Comparison of ENCODE assay signal across 26 cellular contexts in genomic region chr1:99469641-99470040, GRCh38.
DNase-seq lines count a peak whose midpoint lies in the region; ATAC-seq, FAIRE-seq and TF ChIP-seq lines count a peak whose summit lies in the region.
"Had no signal": no experiment of that assay in that cellular context is flagged by ENCODE, and none has a peak within 500 bp of the region (broad histone marks: within the 10 kb centered on the region; RNA-seq: fewer than 3 reads in every experiment).

No MANE protein-coding gene starts in this region.

- no peak overlapping the region for H4K5ac ChIP-seq in H9 (ENCODE audit: insufficient read length, low read depth, low read length)

- H3K18ac ChIP-seq in H9 (ENCODE audit: insufficient read length, low read depth, low read length): no peak overlapping the region

- H2BK15ac ChIP-seq in H9 (ENCODE audit: low read depth, low read length): no peak overlapping the region

- H3K9me3 ChIP-seq in H9 (ENCODE audit: control insufficient read depth, low read depth, low read length) (no peaks in the 10 kb centered on the region), adipocyte (ENCODE audit: control insufficient read depth, low read length) (no peaks in the 10 kb centered on the region)
- H3K9me3 ChIP-seq: A549, gastroesophageal sphincter, tibial nerve had no signal

- H3K27ac Mint-ChIP-seq in H9: no peak overlapping the region
- H3K27ac Mint-ChIP-seq: activated CD4-positive, alpha-beta T cell treated with anti-CD3 and anti-CD28 coated beads, Interleukin-2, amount 10 ng/mL, durations not matched to agents 24 days and 14 days; CD4-positive, CD25-positive, alpha-beta regulatory T cell; stimulated activated naive B cell treated with anti-CD40 and anti-IgM and Interleukin-4, amounts not matched to agents 10 μg/mL and 1 μg/mL and 100 μg/mL, for 72 hours had no signal

- H2BK20ac ChIP-seq in H9 (ENCODE audit: low read depth, low read length, poor library complexity, severe bottlenecking): no peak overlapping the region

- no peaks in the 10 kb centered on the region for H4K20me1 ChIP-seq in H9 (ENCODE audit: control insufficient read depth, insufficient read depth, insufficient read length)

- in situ Hi-C loops in ACHN (cut with HindIII; ENCODE audit: low pct_ligation_motif_present, low pct_unique_long_range_greater_than_20kb, low sequenced_read_pairs): no loop called here

- H3K79me2 ChIP-seq in H9 (ENCODE audit: insufficient read depth, low read length): no peaks in the 10 kb centered on the region

- H4K91ac ChIP-seq in H9 (ENCODE audit: insufficient read length, low read depth, low read length): no peak overlapping the region

- no peak overlapping the region for H2BK120ac ChIP-seq in H9 (ENCODE audit: low read depth, low read length, poor library complexity, severe bottlenecking)

- H3K36me3 ChIP-seq in adipocyte (ENCODE audit: control insufficient read depth, insufficient read depth, low read length, severe bottlenecking): no peaks in the 10 kb centered on the region
- H3K36me3 ChIP-seq: gastroesophageal sphincter, tibial nerve had no signal

- no peaks in the 10 kb centered on the region for H3K79me1 ChIP-seq in H9 (ENCODE audit: insufficient read depth, low read depth, low read length, poor library complexity, severe bottlenecking)

- no peak overlapping the region for H3K4me2 ChIP-seq in H9 (ENCODE audit: insufficient read depth, insufficient read length, low read length)
- H3K4me2 ChIP-seq: A549 had no signal

- H3K27me3 ChIP-seq in H9 (ENCODE audit: insufficient read depth, low read length): no peaks in the 10 kb centered on the region
- no peaks in the 10 kb centered on the region for H3K27me3 ChIP-seq in adipocyte (replicated peaks; ENCODE audit: control insufficient read depth, insufficient read depth, low read length)
- H3K27me3 ChIP-seq: gastroesophageal sphincter, tibial nerve had no signal

- H3K27ac ChIP-seq in H9 (ENCODE audit: insufficient read length, low read depth, low read length): no peak overlapping the region
- H3K27ac ChIP-seq: A549, gastroesophageal sphincter, tibial nerve had no signal

- peak; percentile 7 for DNase-seq in A172 (ENCODE audit: low spot score)
- DNase-seq in H9: no peak
- peak; percentile 43 for DNase-seq in adipocyte (ENCODE audit: low read depth)
- peak; percentile 37 for DNase-seq in fibroblast of the aortic adventitia (ENCODE audit: low read depth)
- DNase-seq in T-helper 9 cell: no peak
- DNase-seq in H54 (ENCODE audit: insufficient read length, low spot score): no peak
- no peak for DNase-seq in ACHN
- DNase-seq: activated CD4-positive, alpha-beta T cell treated with anti-CD3 and anti-CD28 coated beads, Interleukin-2, amount 10 ng/mL, durations not matched to agents 24 days and 14 days; activated effector memory CD4-positive, alpha-beta T cell treated with Interleukin-2 at 50 U/mL for 16 hours; amygdala; CD4-positive, CD25-positive, alpha-beta regulatory T cell; cortex of kidney; H7; KG1; midbrain; NCI-H1092; NCI-H2171; NK-92 treated with Interleukin-12 subunit alpha and Interleukin-12 subunit beta, amount 100 ng/mL, for 24 hours; right cardiac atrium; stimulated activated naive B cell treated with anti-CD40 and anti-IgM and Interleukin-4, amounts not matched to agents 10 μg/mL and 1 μg/mL and 100 μg/mL, for 72 hours had no signal

- H4K8ac ChIP-seq in H9 (replicated peaks; ENCODE audit: insufficient read length, low read depth, low read length): no peak overlapping the region

- TF ChIP-seq CTCF in H9 (conservative IDR thresholded peaks at IDR 0.05) (no peak), fibroblast of the aortic adventitia (IDR thresholded peaks at IDR 0.05; ENCODE audit: insufficient read depth, low read length) (no peak)

- no peak overlapping the region for H3K9ac ChIP-seq in H9 (ENCODE audit: extremely low read depth, insufficient read length, low read length)
- no peak overlapping the region for H3K9ac ChIP-seq in adipocyte (ENCODE audit: low read length)

- FAIRE-seq in H54 (lab: Jason Lieb, UNC): no peak
- FAIRE-seq: A549, GM19239 had no signal

- no peak overlapping the region for H3K4ac ChIP-seq in H9 (ENCODE audit: low read depth, low read length)

- H3K4me1 ChIP-seq in H9 (ENCODE audit: insufficient read depth, low read length) (no peaks in the 10 kb centered on the region), adipocyte (ENCODE audit: control insufficient read depth, insufficient read depth, low read length) (peaks cover 9% of the 10 kb centered on the region)

- H3K9me3 Mint-ChIP-seq in H9: no peaks in the 10 kb centered on the region
- H3K9me3 Mint-ChIP-seq: activated CD4-positive, alpha-beta T cell treated with anti-CD3 and anti-CD28 coated beads, Interleukin-2, amount 10 ng/mL, durations not matched to agents 24 days and 14 days; CD4-positive, CD25-positive, alpha-beta regulatory T cell; stimulated activated naive B cell treated with anti-CD40 and anti-IgM and Interleukin-4, amounts not matched to agents 10 μg/mL and 1 μg/mL and 100 μg/mL, for 72 hours had no signal

- H3T11ph ChIP-seq in H9 (ENCODE audit: low read length): no peak overlapping the region

- H3K23me2 ChIP-seq in H9 (ENCODE audit: insufficient read length, low read depth, low read length, poor library complexity, severe bottlenecking): no peaks in the 10 kb centered on the region

- H3K56ac ChIP-seq in H9 (ENCODE audit: insufficient read length, low read depth, low read length): no peak overlapping the region

- H2AK5ac ChIP-seq in H9 (ENCODE audit: insufficient read length, low read length): no peak overlapping the region

- peak overlapping the region; percentile 45 for H2AFZ ChIP-seq in H9 (ENCODE audit: low read length)

- H2BK5ac ChIP-seq in H9 (ENCODE audit: insufficient read length, low read length): no peak overlapping the region

- H3K36me3 Mint-ChIP-seq in H9 (ENCODE audit: insufficient read depth in 1 of 3, low read depth in 3 of 3): no peaks in the 10 kb centered on the region
- H3K36me3 Mint-ChIP-seq: CD4-positive, CD25-positive, alpha-beta regulatory T cell; stimulated activated naive B cell treated with anti-CD40 and anti-IgM and Interleukin-4, amounts not matched to agents 10 μg/mL and 1 μg/mL and 100 μg/mL, for 72 hours had no signal

- H3K4me3 ChIP-seq in adipocyte (ENCODE audit: low read length) (no peak overlapping the region), fibroblast of the aortic adventitia (ENCODE audit: low read depth, low read length) (no peak overlapping the region)
- H3K4me3 ChIP-seq: A549, gastroesophageal sphincter, tibial nerve had no signal

- no CpG with 5 or more reads among the region's 1 CpG for WGBS in H9 (ENCODE audit: extremely low coverage, insufficient read length, low lambda C conversion rate)

- no peak for TF ChIP-seq POLR2A in H54 (IDR thresholded peaks at IDR 0.05; ENCODE audit: low read depth, low read length)

- no peak overlapping the region for H3K23ac ChIP-seq in H9 (ENCODE audit: insufficient read length, low read depth, low read length)

- H3K14ac ChIP-seq in H9 (ENCODE audit: insufficient read depth, low read length): no peak overlapping the region

- no peaks in the 10 kb centered on the region for H3K27me3 Mint-ChIP-seq in H9 (ENCODE audit: low read depth)
- H3K27me3 Mint-ChIP-seq: stimulated activated naive B cell treated with anti-CD40 and anti-IgM and Interleukin-4, amounts not matched to agents 10 μg/mL and 1 μg/mL and 100 μg/mL, for 72 hours had no signal

- ATAC-seq in HG02884 (IDR thresholded peaks at IDR 0.05; ENCODE audit: unreplicated experiment): no peak
- ATAC-seq: A549; gastroesophageal sphincter; left lobe of liver; right cardiac atrium; stimulated activated naive B cell treated with anti-CD40 and anti-IgM and Interleukin-4, amounts not matched to agents 10 μg/mL and 1 μg/mL and 100 μg/mL, for 72 hours had no signal

- H2BK12ac ChIP-seq in H9 (ENCODE audit: insufficient read length, low read depth, low read length): no peak overlapping the region

- peaks cover 7 to 12% of the 10 kb centered on the region in 2 experiments for H3K4me1 Mint-ChIP-seq in H9
- H3K4me1 Mint-ChIP-seq: activated CD4-positive, alpha-beta T cell treated with anti-CD3 and anti-CD28 coated beads, Interleukin-2, amount 10 ng/mL, durations not matched to agents 24 days and 14 days; CD4-positive, CD25-positive, alpha-beta regulatory T cell; stimulated activated naive B cell treated with anti-CD40 and anti-IgM and Interleukin-4, amounts not matched to agents 10 μg/mL and 1 μg/mL and 100 μg/mL, for 72 hours had no signal

- H3K4me3 Mint-ChIP-seq in H9: no peak overlapping the region
- H3K4me3 Mint-ChIP-seq: activated CD4-positive, alpha-beta T cell treated with anti-CD3 and anti-CD28 coated beads, Interleukin-2, amount 10 ng/mL, durations not matched to agents 24 days and 14 days; CD4-positive, CD25-positive, alpha-beta regulatory T cell; stimulated activated naive B cell treated with anti-CD40 and anti-IgM and Interleukin-4, amounts not matched to agents 10 μg/mL and 1 μg/mL and 100 μg/mL, for 72 hours had no signal

Comparison
In these comparisons a context has a peak if more than half of its experiments do, and no peak if none do; other contexts are left out.
1. DNase-seq: peak in A172 (single experiment), adipocyte (single experiment) and fibroblast of the aortic adventitia (single experiment); none in H9 (single experiment), T-helper 9 cell (single experiment), H54 (single experiment) and ACHN (single experiment).